8 cellular contexts compared by ENCODE assay signal in the genomic region with DNA sequence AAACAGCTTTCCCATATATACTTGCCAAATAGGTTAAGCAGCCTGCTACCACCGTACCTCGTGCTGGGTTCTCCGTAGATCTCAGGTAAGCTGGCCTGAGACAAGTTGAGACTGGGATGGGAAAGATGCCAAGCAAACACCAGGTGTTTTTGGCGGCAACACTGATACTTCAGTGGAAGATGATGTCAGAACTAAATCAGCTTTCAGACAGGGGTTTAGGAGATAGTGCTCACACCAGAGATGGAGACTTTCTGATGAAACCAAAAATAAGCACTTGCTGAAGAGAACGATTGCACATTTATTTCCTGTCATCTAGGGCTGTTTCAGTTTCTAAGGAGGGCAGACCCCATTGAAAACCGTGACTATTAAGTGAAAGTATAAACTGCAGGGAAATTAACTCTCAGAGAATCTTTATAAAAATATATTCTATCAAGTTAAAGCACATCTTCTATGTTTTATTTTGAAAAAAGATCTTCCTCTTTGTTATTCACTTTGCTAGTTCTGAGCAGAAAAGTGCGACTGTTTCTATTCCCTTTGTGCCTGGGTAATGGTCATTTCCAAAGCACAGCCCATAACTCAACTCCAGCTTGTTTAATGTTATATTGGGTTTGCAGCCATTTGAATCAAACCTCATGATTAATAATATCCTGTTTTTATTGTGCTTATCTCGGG.
A peak's percentile ranks its signal among the peaks of the same experiment; 100 is the strongest.
DNase-seq lines count a peak whose midpoint lies in the region; ATAC-seq and TF ChIP-seq lines count a peak whose summit lies in the region.

No MANE protein-coding gene starts in this region.

- H3K4me1 ChIP-seq in Loucy (ENCODE audit: insufficient read depth, low read length, poor library complexity, severe bottlenecking): no peaks in the 10 kb centered on the region
- H3K4me1 ChIP-seq in adrenal gland (replicated peaks in 1 of 2): no peaks in the 10 kb centered on the region

- H3K27ac Mint-ChIP-seq in activated naive CD4-positive, alpha-beta T cell treated with anti-CD3 and anti-CD28 coated beads, Interleukin-2, amount 50 U/mL, for 72 hours: peak overlapping the region in 1 of 2 donors; percentile 26

- no peak overlapping the region for H2AFZ ChIP-seq in Loucy (ENCODE audit: low read length)

- H3K9me3 ChIP-seq in Loucy (ENCODE audit: insufficient read depth, low read depth, low read length) (no peaks in the 10 kb centered on the region), adrenal gland (replicated peaks in 1 of 3) (no peaks in the 10 kb centered on the region)

- H3K4me3 ChIP-seq in Loucy (ENCODE audit: low read length, poor library complexity, severe bottlenecking) (no peak overlapping the region), adrenal gland (no peak overlapping the region)

- no peaks in the 10 kb centered on the region for H3K79me2 ChIP-seq in Loucy (ENCODE audit: insufficient read depth, low read length)

- intact Hi-C loops in adrenal gland (cut with DNase I): no loop called here

- TF ChIP-seq POLR2A in adrenal gland (IDR thresholded peaks at IDR 0.05): no peak

- peak; percentile 100 for ATAC-seq in GM18517 (IDR thresholded peaks at IDR 0.05; ENCODE audit: unreplicated experiment)
- peak; percentile 100 for ATAC-seq in GM21717 (IDR thresholded peaks at IDR 0.05; ENCODE audit: unreplicated experiment)
- ATAC-seq in activated naive CD4-positive, alpha-beta T cell treated with anti-CD3 and anti-CD28 coated beads, Interleukin-2, amount 50 U/mL, for 72 hours: peak; percentile 37 to 83

- H3K27me3 ChIP-seq in Loucy (ENCODE audit: insufficient read depth, low read length, poor library complexity, severe bottlenecking) (no peaks in the 10 kb centered on the region), adrenal gland (no peaks in the 10 kb centered on the region)

- H3K36me3 ChIP-seq in Loucy (ENCODE audit: insufficient read depth, low read length): no peaks in the 10 kb centered on the region
- H3K36me3 ChIP-seq in adrenal gland (replicated peaks in 1 of 2): peaks cover 0 to 3% of the 10 kb centered on the region in 2 donors

- no peaks in the 10 kb centered on the region for H3K9me3 Mint-ChIP-seq in activated naive CD4-positive, alpha-beta T cell treated with anti-CD3 and anti-CD28 coated beads, Interleukin-2, amount 50 U/mL, for 72 hours

- TF ChIP-seq CTCF in Loucy (conservative IDR thresholded peaks at IDR 0.05; ENCODE audit: low read length): no peak
- no peak for TF ChIP-seq CTCF in adrenal gland (IDR thresholded peaks at IDR 0.05)

- H3K9me2 ChIP-seq in Loucy (replicated peaks; ENCODE audit: low read depth, low read length): no peaks in the 10 kb centered on the region

- peak overlapping the region; percentile 11 for H3K4me2 ChIP-seq in Loucy (ENCODE audit: low read depth, low read length, poor library complexity, severe bottlenecking)

- no peaks in the 10 kb centered on the region for H4K20me1 ChIP-seq in Loucy (ENCODE audit: insufficient read depth, low read length, poor library complexity, severe bottlenecking)

- H3K27ac ChIP-seq in adrenal gland (no peak overlapping the region), caudate nucleus (ENCODE audit: low read depth, low read length) (no peak overlapping the region)

- no peaks in the 10 kb centered on the region for H3F3A ChIP-seq in Loucy (ENCODE audit: low read depth)

- no peak overlapping the region for H3K9ac ChIP-seq in Loucy (ENCODE audit: low read depth, low read length, poor library complexity, severe bottlenecking)

- no peaks in the 10 kb centered on the region for H3K36me3 Mint-ChIP-seq in activated naive CD4-positive, alpha-beta T cell treated with anti-CD3 and anti-CD28 coated beads, Interleukin-2, amount 50 U/mL, for 72 hours

- 76 to 82% (median 81%) methylated on average over 8 of the region's 8 CpGs for WGBS in adrenal gland, 4 donors

- DNase-seq in activated naive CD4-positive, alpha-beta T cell treated with anti-CD3 and anti-CD28 coated beads, Interleukin-2, amount 50 U/mL, for 72 hours (ENCODE audit: low spot score in 2 of 2): peak in 1 of 2 donors; percentile 3
- no peak for DNase-seq in UCSD-AML1 (lab: John Stamatoyannopoulos, UW; ENCODE audit: unreplicated experiment)
- no peak for DNase-seq in NCI-H2227 treated with DMSO at 0.1 percent for 48 hours (lab: John Stamatoyannopoulos, UW)
- DNase-seq in adrenal gland: no peak
- DNase-seq in caudate nucleus (lab: John Stamatoyannopoulos, UW): no peak
